In genomic region chr7:143563221-143563793, GRCh38 we compare ENCODE assay signal across 12 cellular contexts. TPM values are rescaled to one million over a fixed set of nuclear protein-coding genes. Genes with fewer than 3 reads are reported as not detected.
DNase-seq lines count a peak whose midpoint lies in the region; ATAC-seq and TF ChIP-seq lines count a peak whose summit lies in the region.
"Not testable (repeated sequence)": the region's sequence is repeated elsewhere in the genome, so short reads cannot be mapped to it uniquely, and the experiment has no call there.
"Had no signal": no experiment of that assay in that cellular context is flagged by ENCODE, and none has a peak within 500 bp of the region (broad histone marks: within the 10 kb centered on the region; RNA-seq: fewer than 3 reads in every experiment).

No MANE protein-coding gene starts in this region.

- not testable (repeated sequence) for H3K79me2 ChIP-seq in GM23248 (ENCODE audit: insufficient read depth); neural progenitor cell (ENCODE audit: low read depth)

- not testable (repeated sequence) for H3K27me3 ChIP-seq in Caco-2 (replicated peaks; ENCODE audit: control insufficient read depth, insufficient read depth, low read length); GM23248 (replicated peaks; ENCODE audit: insufficient read depth); endodermal cell (ENCODE audit: control insufficient read depth, insufficient read depth, low read length, poor library complexity, severe bottlenecking); neural progenitor cell

- not testable (repeated sequence) for H3K9ac ChIP-seq in GM23248; endodermal cell (ENCODE audit: extremely low read depth, low read length, poor library complexity, severe bottlenecking); neural progenitor cell

- H3K27ac Mint-ChIP-seq in Caco-2 (ENCODE audit: unreplicated experiment); activated CD8-positive, alpha-beta T cell treated with anti-CD3 and anti-CD28 coated beads for 36 hours; endodermal cell; neural progenitor cell; type B pancreatic cell: not testable (repeated sequence)

- not testable (repeated sequence) for H3K36me3 ChIP-seq in Caco-2 (ENCODE audit: control insufficient read depth, insufficient read depth, low read length); GM23248 (ENCODE audit: low read depth); endodermal cell (ENCODE audit: control insufficient read depth, insufficient read depth, low read length); neural progenitor cell

- peak overlapping the region; percentile 20 for H3K4me2 ChIP-seq in GM23248 (ENCODE audit: unreplicated experiment)
- not testable (repeated sequence) for H3K4me2 ChIP-seq in neural progenitor cell

- H3K4me1 ChIP-seq in Caco-2; GM23248 (ENCODE audit: insufficient read depth); endodermal cell (ENCODE audit: control insufficient read depth, insufficient read depth, low read length); neural progenitor cell: not testable (repeated sequence)

- H3K9me2 ChIP-seq in GM23248 (ENCODE audit: insufficient read depth) = not testable (repeated sequence)

- not testable (repeated sequence) for H3K4me3 ChIP-seq in Caco-2 (ENCODE audit: low read depth, low read length); GM23248; endodermal cell (ENCODE audit: low read length); neural progenitor cell

- H3K36me3 Mint-ChIP-seq in Caco-2 (ENCODE audit: insufficient read depth, unreplicated experiment); activated CD8-positive, alpha-beta T cell treated with anti-CD3 and anti-CD28 coated beads for 36 hours (ENCODE audit: low read depth); endodermal cell (ENCODE audit: low read depth); neural progenitor cell; type B pancreatic cell: not testable (repeated sequence)

- H3K9me3 ChIP-seq in Caco-2; GM23248 (ENCODE audit: low read depth); endodermal cell (ENCODE audit: control insufficient read depth, low read length); neural progenitor cell (ENCODE audit: low read depth): not testable (repeated sequence)

- not testable (repeated sequence) for H3K27ac ChIP-seq in GM23248; endodermal cell (ENCODE audit: low read depth, low read length); neural progenitor cell

- H3K27me3 Mint-ChIP-seq in Caco-2 (ENCODE audit: insufficient read depth, unreplicated experiment); activated CD8-positive, alpha-beta T cell treated with anti-CD3 and anti-CD28 coated beads for 36 hours; endodermal cell (ENCODE audit: insufficient read depth); neural progenitor cell (ENCODE audit: insufficient read depth, low read depth); type B pancreatic cell: not testable (repeated sequence)

- POLR2A ChIA-PET in Caco-2 (lab: Charles Lee); activated CD8-positive, alpha-beta T cell treated with anti-CD3 and anti-CD28 coated beads for 36 hours (lab: Charles Lee): not testable (repeated sequence)

- H2AFZ ChIP-seq in GM23248; neural progenitor cell (replicated peaks): not testable (repeated sequence)

- not testable (repeated sequence) for H3F3A ChIP-seq in GM23248 (ENCODE audit: insufficient read depth); neural progenitor cell (ENCODE audit: low read depth)

- DNase-seq in Caco-2 = peak; percentile 60 to 69
- not testable (repeated sequence) for DNase-seq in GM23248; activated CD8-positive, alpha-beta T cell treated with anti-CD3 and anti-CD28 coated beads for 36 hours; endodermal cell; left cardiac atrium; neural progenitor cell (ENCODE audit: low spot score); type B pancreatic cell (ENCODE audit: extremely low spot score, unreplicated experiment)

- in situ Hi-C loops in GM23248 (cut with MboI) = not testable (repeated sequence)

- not testable (repeated sequence) for H3K4me3 Mint-ChIP-seq in Caco-2 (ENCODE audit: unreplicated experiment); activated CD8-positive, alpha-beta T cell treated with anti-CD3 and anti-CD28 coated beads for 36 hours; endodermal cell; neural progenitor cell; type B pancreatic cell

- ATAC-seq in HG03432 (IDR thresholded peaks at IDR 0.05; ENCODE audit: unreplicated experiment) = peak; percentile 62
- peak; percentile 55 for ATAC-seq in activated CD8-positive, alpha-beta T cell treated with anti-CD3 and anti-CD28 coated beads for 36 hours
- ATAC-seq in left cardiac atrium = peak; percentile 82 to 93

- H4K20me1 ChIP-seq in GM23248 (ENCODE audit: insufficient read depth); neural progenitor cell (ENCODE audit: low read depth): not testable (repeated sequence)

- CTCF ChIA-PET in Caco-2 (lab: Charles Lee); activated CD8-positive, alpha-beta T cell treated with anti-CD3 and anti-CD28 coated beads for 36 hours (lab: Charles Lee): not testable (repeated sequence)

- not testable (repeated sequence) for BruUV-seq in Caco-2 (replicated peaks; lab: Mats Ljungman, UMichigan)

- intact Hi-C loops in Caco-2 (cut with micrococcal nuclease; ENCODE audit: unreplicated experiment); activated CD8-positive, alpha-beta T cell treated with anti-CD3 and anti-CD28 coated beads for 36 hours (cut with micrococcal nuclease); left cardiac atrium (cut with DNase I): not testable (repeated sequence)

- not testable (repeated sequence) for H3K4me1 Mint-ChIP-seq in Caco-2 (ENCODE audit: low read depth, unreplicated experiment); activated CD8-positive, alpha-beta T cell treated with anti-CD3 and anti-CD28 coated beads for 36 hours (ENCODE audit: low read depth); endodermal cell; neural progenitor cell; type B pancreatic cell (ENCODE audit: unreplicated experiment)

- 0% methylated on average over 3 to 4 of the region's 7 CpGs for WGBS in GM23248 (ENCODE audit: low coverage in 1 of 2, low lambda C conversion rate in 2 of 2, missing lambda C conversion rate in 2 of 2), 2 experiments
- WGBS in endodermal cell (ENCODE audit: insufficient coverage in 1 of 2, insufficient read length in 1 of 2), 2 experiments = no CpG with 5 or more reads among the region's 7 CpGs

- TF ChIP-seq CTCF in Caco-2 (IDR thresholded peaks at IDR 0.05; ENCODE audit: insufficient read depth in 1 of 2, low read depth in 1 of 2, low read length in 1 of 2, severe bottlenecking in 1 of 2, unreplicated experiment in 1 of 2) (peak in 1 of 2 experiments; percentile 29), endodermal cell (conservative IDR thresholded peaks at IDR 0.05) (peak; percentile 60), neural progenitor cell (IDR thresholded peaks at IDR 0.05) (peak; percentile 31), type B pancreatic cell (conservative IDR thresholded peaks at IDR 0.05) (peak; percentile 39)
- not testable (repeated sequence) for TF ChIP-seq CTCF in activated CD8-positive, alpha-beta T cell treated with anti-CD3 and anti-CD28 coated beads for 36 hours (IDR thresholded peaks at IDR 0.05)

- not testable (repeated sequence) for H3K9me3 Mint-ChIP-seq in Caco-2 (ENCODE audit: unreplicated experiment); activated CD8-positive, alpha-beta T cell treated with anti-CD3 and anti-CD28 coated beads for 36 hours; endodermal cell; neural progenitor cell; type B pancreatic cell

RNA-seq across cellular contexts. Expression of gene CTAGE15, which starts 8.3 kb away (rescaled TPM):
- total RNA-seq in Caco-2 (2022) (not detected in 2 replicates), endodermal cell (1 to 10 TPM in 1 of 2 donors, under 1 TPM in 1; 0.35 to 1.9 TPM), left cardiac atrium (not detected), neural progenitor cell (ENCODE audit: low replicate concordance) (0.19 and 0.50 TPM in 2 replicates), type B pancreatic cell (ENCODE audit: low replicate concordance) (0.17 and 1.6 TPM in 2 replicates)
- not detected in 2 replicates for total RNA-seq in GM23248 (2014; rRNA removed; shearing (Covaris generic))
- polyA plus RNA-seq in GM23248 (2016; fragmentation: Nextera tagmentation; extraction: Ambion mirVana) = not detected in 2 replicates
- under 1 TPM; 0.36 to 0.83 TPM for total RNA-seq in activated CD8-positive, alpha-beta T cell treated with anti-CD3 and anti-CD28 coated beads for 36 hours
- 0.28 TPM for polyA plus RNA-seq in endodermal cell (2013, experiment 1 of 2)
- polyA plus RNA-seq in endodermal cell (2013, experiment 2 of 2) = 0.12 TPM
- total RNA-seq: cardiac septum, glomerular endothelial cell, SJCRH30 had no signal
- polyA plus RNA-seq: immature natural killer cell had no signal

RNA-seq across cellular contexts. Expression of gene TCAF2, which starts 57.5 kb away (rescaled TPM):
- total RNA-seq in Caco-2 (2022) (0.05 TPM in 1 of 2 replicates, not detected in the other), endodermal cell (under 1 TPM in 1 of 2 donors, not detected in 1; 0.20 TPM), left cardiac atrium (under 1 TPM; 0.55 to 0.71 TPM), neural progenitor cell (ENCODE audit: low replicate concordance) (0.03 and 0.22 TPM in 2 replicates), type B pancreatic cell (ENCODE audit: low replicate concordance) (3.5 and 9.3 TPM in 2 replicates)
- total RNA-seq in GM23248 (2014; rRNA removed; shearing (Covaris generic)) = 3.4 and 5.9 TPM in 2 replicates
- 1.9 and 2.7 TPM in 2 replicates for polyA plus RNA-seq in GM23248 (2016; fragmentation: Nextera tagmentation; extraction: Ambion mirVana)
- total RNA-seq in activated CD8-positive, alpha-beta T cell treated with anti-CD3 and anti-CD28 coated beads for 36 hours = 10 to 100 TPM; 36.4 to 37.2 TPM
- 0.32 TPM for polyA plus RNA-seq in endodermal cell (2013, experiment 1 of 2)
- 0.33 TPM for polyA plus RNA-seq in endodermal cell (2013, experiment 2 of 2)
